Comparison of ENCODE assay signal across 8 cellular contexts in genomic region chr6:28981391-28981832, GRCh38. TPM values are rescaled to one million over a fixed set of nuclear protein-coding genes. Genes with fewer than 3 reads are reported as not detected.
DNase-seq lines count a peak whose midpoint lies in the region; ATAC-seq and TF ChIP-seq lines count a peak whose summit lies in the region.

No MANE protein-coding gene starts in this region.

- H2AFZ ChIP-seq in DND-41 (ENCODE audit: low read depth, low read length) = peak overlapping the region; percentile 80

- no peaks in the 10 kb centered on the region for H3K9me3 ChIP-seq in DND-41 (ENCODE audit: insufficient read depth, low read length, severe bottlenecking)

- peak overlapping the region; percentile 85 for H3K4me3 Mint-ChIP-seq in activated CD4-positive, alpha-beta T cell treated with anti-CD3 and anti-CD28 coated beads, Interleukin-2, amount 10 ng/mL, durations not matched to agents 7 days and 5 days

- H3K4me3 ChIP-seq in DND-41 (ENCODE audit: low read depth in 1 of 2, low read length in 2 of 2) = peak overlapping the region; percentile 92 to 97

- H3K4me1 Mint-ChIP-seq in activated CD4-positive, alpha-beta T cell treated with anti-CD3 and anti-CD28 coated beads, Interleukin-2, amount 10 ng/mL, durations not matched to agents 7 days and 5 days = peaks cover 68% of the 10 kb centered on the region

- ATAC-seq in DND-41 (ENCODE audit: insufficient read depth, low read depth) (peak; percentile 39; the same call in 2 of the 3 replicates), HG02943 (IDR thresholded peaks at IDR 0.05; ENCODE audit: low read depth, unreplicated experiment) (peak; percentile 23)

- peak overlapping the region; percentile 90 for H3K27ac Mint-ChIP-seq in activated CD4-positive, alpha-beta T cell treated with anti-CD3 and anti-CD28 coated beads, Interleukin-2, amount 10 ng/mL, durations not matched to agents 7 days and 5 days

- peaks cover 11% of the 10 kb centered on the region for H3K36me3 Mint-ChIP-seq in activated CD4-positive, alpha-beta T cell treated with anti-CD3 and anti-CD28 coated beads, Interleukin-2, amount 10 ng/mL, durations not matched to agents 7 days and 5 days (ENCODE audit: low read depth)

- H3K9ac ChIP-seq in DND-41 (ENCODE audit: low read depth, low read length) = peak overlapping the region; percentile 52

- CTCF ChIA-PET in activated CD4-positive, alpha-beta T cell treated with anti-CD3 and anti-CD28 coated beads, Interleukin-2, amount 10 ng/mL, durations not matched to agents 7 days and 5 days (lab: Charles Lee) = interaction anchor here (1.0 to 3.6 kb wide), 5 partner anchors 20 to 144 kb away, joined by 4 to 17 read pairs (median 5); no protein-coding TSS in a partner anchor

- TF ChIP-seq CTCF in DND-41 (IDR thresholded peaks at IDR 0.05; ENCODE audit: borderline replicate concordance, extremely low read depth, low read length, poor library complexity, severe bottlenecking) (no peak), GM10266 (IDR thresholded peaks at IDR 0.05; ENCODE audit: control insufficient read depth, insufficient read depth, low read depth, missing control alignments) (no peak)

- peaks cover 28% of the 10 kb centered on the region for H3K4me1 ChIP-seq in DND-41 (ENCODE audit: insufficient read depth, low read length)

- H3K27ac ChIP-seq in DND-41 (ENCODE audit: low read length) = peak overlapping the region; percentile 91

- peak overlapping the region; percentile 90 for H3K4me2 ChIP-seq in DND-41 (ENCODE audit: insufficient read depth, low read length)

- POLR2A ChIA-PET in activated CD4-positive, alpha-beta T cell treated with anti-CD3 and anti-CD28 coated beads, Interleukin-2, amount 10 ng/mL, durations not matched to agents 7 days and 5 days (lab: Charles Lee) = interaction anchor here (0.7 kb wide), 1 partner anchor 39 kb away, joined by 4 read pairs; no protein-coding TSS in a partner anchor

- H3K27me3 ChIP-seq in DND-41 (ENCODE audit: insufficient read depth, low read length, poor library complexity) = no peaks in the 10 kb centered on the region

- peaks cover 52% of the 10 kb centered on the region for H3K27me3 Mint-ChIP-seq in activated CD4-positive, alpha-beta T cell treated with anti-CD3 and anti-CD28 coated beads, Interleukin-2, amount 10 ng/mL, durations not matched to agents 7 days and 5 days

- no peaks in the 10 kb centered on the region for H3K9me3 Mint-ChIP-seq in activated CD4-positive, alpha-beta T cell treated with anti-CD3 and anti-CD28 coated beads, Interleukin-2, amount 10 ng/mL, durations not matched to agents 7 days and 5 days

- peak; percentile 79 for DNase-seq in DND-41
- peak; percentile 60 for DNase-seq in NCI-H460 (ENCODE audit: extremely low read depth, low read depth)
- peak; percentile 72 for DNase-seq in activated CD4-positive, alpha-beta T cell treated with anti-CD3 and anti-CD28 coated beads, Interleukin-2, amount 10 ng/mL, durations not matched to agents 7 days and 5 days
- DNase-seq in dermis microvascular lymphatic vessel endothelial cell (ENCODE audit: low read depth in 2 of 2) = peak; percentile 54 to 70
- DNase-seq in medulla oblongata (ENCODE audit: extremely low spot score) = peak; percentile 79
- DNase-seq in stimulated activated CD8-positive, alpha-beta memory T cell treated with anti-CD3 and anti-CD28 coated beads, Interleukin-12 subunit alpha, Interleukin-12 subunit beta, amount 100 ng/mL, for 24 hours (ENCODE audit: extremely low read depth) = peak; percentile 30
- DNase-seq in GM10266 (ENCODE audit: extremely low spot score) = no peak

- H3K36me3 ChIP-seq in DND-41 (ENCODE audit: insufficient read depth, low read length) = no peaks in the 10 kb centered on the region

- H3K79me2 ChIP-seq in DND-41 (ENCODE audit: insufficient read depth, low read length) = no peaks in the 10 kb centered on the region

- H4K20me1 ChIP-seq in DND-41 (ENCODE audit: insufficient read depth, low read length) = no peaks in the 10 kb centered on the region

RNA-seq across cellular contexts. Expression of gene ZNF311, which starts 23.7 kb away (rescaled TPM):
- total RNA-seq in NCI-H460 (2014; rRNA removed; shearing (Covaris generic)) = 0.20 and 0.32 TPM in 2 replicates
- 0.22 TPM in 1 of 2 replicates, not detected in the other for polyA plus RNA-seq in NCI-H460 (2014; cell fraction: nucleus; rRNA removed)
- under 1 TPM; 0.55 to 0.65 TPM for total RNA-seq in activated CD4-positive, alpha-beta T cell treated with anti-CD3 and anti-CD28 coated beads, Interleukin-2, amount 10 ng/mL, durations not matched to agents 7 days and 5 days
- under 0.01 and 0.13 TPM in 2 replicates for total RNA-seq in dermis microvascular lymphatic vessel endothelial cell

RNA-seq across cellular contexts. Expression of gene TRIM27, which starts 57.6 kb away (rescaled TPM):
- 59.6 and 62.8 TPM in 2 replicates for total RNA-seq in NCI-H460 (2014; rRNA removed; shearing (Covaris generic))
- polyA plus RNA-seq in NCI-H460 (2014; cell fraction: nucleus; rRNA removed) = 100 and 104 TPM in 2 replicates
- 10 to 100 TPM; 63.1 to 66.6 TPM for total RNA-seq in activated CD4-positive, alpha-beta T cell treated with anti-CD3 and anti-CD28 coated beads, Interleukin-2, amount 10 ng/mL, durations not matched to agents 7 days and 5 days
- 39.2 and 59.9 TPM in 2 replicates for total RNA-seq in dermis microvascular lymphatic vessel endothelial cell
